Comparison of ENCODE assay signal across 2 cellular contexts in genomic region chr4:169765845-169766244, GRCh38.
TF ChIP-seq lines count a peak whose summit lies in the region.

No MANE protein-coding gene starts in this region.

TF ChIP-seq in GM23338, 12 proteins besides CTCF, POLR2A, EP300 and RAD21:
- no peak for TF ChIP-seq ZNF114 (CRISPR knock-in tag; IDR thresholded peaks at IDR 0.05)
- TF ChIP-seq EZH2 (IDR thresholded peaks at IDR 0.05; ENCODE audit: low read depth, unreplicated experiment) = no peak
- TF ChIP-seq, protein P1, sequence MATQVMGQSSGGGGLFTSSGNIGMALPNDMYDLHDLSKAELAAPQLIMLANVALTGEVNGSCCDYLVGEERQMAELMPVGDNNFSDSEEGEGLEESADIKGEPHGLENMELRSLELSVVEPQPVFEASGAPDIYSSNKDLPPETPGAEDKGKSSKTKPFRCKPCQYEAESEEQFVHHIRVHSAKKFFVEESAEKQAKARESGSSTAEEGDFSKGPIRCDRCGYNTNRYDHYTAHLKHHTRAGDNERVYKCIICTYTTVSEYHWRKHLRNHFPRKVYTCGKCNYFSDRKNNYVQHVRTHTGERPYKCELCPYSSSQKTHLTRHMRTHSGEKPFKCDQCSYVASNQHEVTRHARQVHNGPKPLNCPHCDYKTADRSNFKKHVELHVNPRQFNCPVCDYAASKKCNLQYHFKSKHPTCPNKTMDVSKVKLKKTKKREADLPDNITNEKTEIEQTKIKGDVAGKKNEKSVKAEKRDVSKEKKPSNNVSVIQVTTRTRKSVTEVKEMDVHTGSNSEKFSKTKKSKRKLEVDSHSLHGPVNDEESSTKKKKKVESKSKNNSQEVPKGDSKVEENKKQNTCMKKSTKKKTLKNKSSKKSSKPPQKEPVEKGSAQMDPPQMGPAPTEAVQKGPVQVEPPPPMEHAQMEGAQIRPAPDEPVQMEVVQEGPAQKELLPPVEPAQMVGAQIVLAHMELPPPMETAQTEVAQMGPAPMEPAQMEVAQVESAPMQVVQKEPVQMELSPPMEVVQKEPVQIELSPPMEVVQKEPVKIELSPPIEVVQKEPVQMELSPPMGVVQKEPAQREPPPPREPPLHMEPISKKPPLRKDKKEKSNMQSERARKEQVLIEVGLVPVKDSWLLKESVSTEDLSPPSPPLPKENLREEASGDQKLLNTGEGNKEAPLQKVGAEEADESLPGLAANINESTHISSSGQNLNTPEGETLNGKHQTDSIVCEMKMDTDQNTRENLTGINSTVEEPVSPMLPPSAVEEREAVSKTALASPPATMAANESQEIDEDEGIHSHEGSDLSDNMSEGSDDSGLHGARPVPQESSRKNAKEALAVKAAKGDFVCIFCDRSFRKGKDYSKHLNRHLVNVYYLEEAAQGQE (IDR thresholded peaks at IDR 0.05; ENCODE audit: unreplicated experiment) = no peak
- no peak for TF ChIP-seq STAT1 (IDR thresholded peaks at IDR 0.05; ENCODE audit: unreplicated experiment)
- TF ChIP-seq ETS1 (IDR thresholded peaks at IDR 0.05) = no peak

TF ChIP-seq in SK-N-SH, 30 proteins besides CTCF, POLR2A, EP300 and RAD21:
- TF ChIP-seq, protein P1 (IDR thresholded peaks at IDR 0.05; ENCODE audit: low read depth, low read length) = no peak
- no peak for TF ChIP-seq MEF2A (IDR thresholded peaks at IDR 0.05; ENCODE audit: borderline replicate concordance, low read depth)
- no peak for TF ChIP-seq GABPA (IDR thresholded peaks at IDR 0.05; ENCODE audit: low read depth)
- no peak for TF ChIP-seq SIN3A (IDR thresholded peaks at IDR 0.05; ENCODE audit: borderline replicate concordance, low read depth, low read length)
- TF ChIP-seq RXRA (IDR thresholded peaks at IDR 0.05; ENCODE audit: borderline replicate concordance, low read depth) = no peak
- TF ChIP-seq ZBTB33 (IDR thresholded peaks at IDR 0.05; ENCODE audit: borderline replicate concordance, low read depth) = no peak
- TF ChIP-seq IRF3 (IDR thresholded peaks at IDR 0.05; ENCODE audit: low read depth, low read length) = no peak
- TF ChIP-seq MXI1 (IDR thresholded peaks at IDR 0.05; ENCODE audit: low read depth, low read length) = peak; percentile 46; the same call in 1 of the 2 replicates
- peak; percentile 84 for TF ChIP-seq TCF12 (IDR thresholded peaks at IDR 0.05)
- TF ChIP-seq, protein P2, sequence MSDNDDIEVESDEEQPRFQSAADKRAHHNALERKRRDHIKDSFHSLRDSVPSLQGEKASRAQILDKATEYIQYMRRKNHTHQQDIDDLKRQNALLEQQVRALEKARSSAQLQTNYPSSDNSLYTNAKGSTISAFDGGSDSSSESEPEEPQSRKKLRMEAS (IDR thresholded peaks at IDR 0.05; ENCODE audit: low read depth) = no peak
- TF ChIP-seq EZH2phosphoT487 (IDR thresholded peaks at IDR 0.05; ENCODE audit: borderline replicate concordance, low read depth) = no peak
- no peak for TF ChIP-seq NFIC (IDR thresholded peaks at IDR 0.05; ENCODE audit: borderline replicate concordance)
- no peak for TF ChIP-seq FOXJ3 (CRISPR knock-in tag; IDR thresholded peaks at IDR 0.05)
- peak; percentile 32; the same call in 1 of the 2 replicates for TF ChIP-seq JUND (IDR thresholded peaks at IDR 0.05)
- TF ChIP-seq FOXM1 (IDR thresholded peaks at IDR 0.05; ENCODE audit: low read depth) = no peak
- no peak for TF ChIP-seq SMC3 (IDR thresholded peaks at IDR 0.05; ENCODE audit: low read depth, low read length)
- TF ChIP-seq GATA2 (CRISPR knock-in tag; IDR thresholded peaks at IDR 0.05) = peak; percentile 59
- TF ChIP-seq YY1 (IDR thresholded peaks at IDR 0.05; ENCODE audit: low read depth) = no peak
- peak; percentile 92 for TF ChIP-seq PBX3 (IDR thresholded peaks at IDR 0.05)
- no peak for TF ChIP-seq TAF1 (IDR thresholded peaks at IDR 0.05; ENCODE audit: borderline replicate concordance, low read depth, low read length)
- no peak for TF ChIP-seq RFX5 (IDR thresholded peaks at IDR 0.05; ENCODE audit: low read length)
- no peak for TF ChIP-seq NRF1 (IDR thresholded peaks at IDR 0.05; ENCODE audit: low read depth, low read length)
- TF ChIP-seq CHD2 (IDR thresholded peaks at IDR 0.05; ENCODE audit: low read length, partially characterized antibody) = peak; percentile 44
- TF ChIP-seq USF1 (IDR thresholded peaks at IDR 0.05; ENCODE audit: borderline replicate concordance, low read depth) = no peak
- TF ChIP-seq RCOR1 (IDR thresholded peaks at IDR 0.05; ENCODE audit: low read length) = peak; percentile 37; the same call in 1 of the 2 replicates
- TF ChIP-seq, protein P3, sequence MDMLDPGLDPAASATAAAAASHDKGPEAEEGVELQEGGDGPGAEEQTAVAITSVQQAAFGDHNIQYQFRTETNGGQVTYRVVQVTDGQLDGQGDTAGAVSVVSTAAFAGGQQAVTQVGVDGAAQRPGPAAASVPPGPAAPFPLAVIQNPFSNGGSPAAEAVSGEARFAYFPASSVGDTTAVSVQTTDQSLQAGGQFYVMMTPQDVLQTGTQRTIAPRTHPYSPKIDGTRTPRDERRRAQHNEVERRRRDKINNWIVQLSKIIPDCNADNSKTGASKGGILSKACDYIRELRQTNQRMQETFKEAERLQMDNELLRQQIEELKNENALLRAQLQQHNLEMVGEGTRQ (IDR thresholded peaks at IDR 0.05; ENCODE audit: borderline replicate concordance, low read depth, low read length) = no peak
- TF ChIP-seq POLR2AphosphoS5 (IDR thresholded peaks at IDR 0.05; ENCODE audit: low read depth, low read length) = peak; percentile 77; the same call in 1 of the 2 replicates
- no peak for TF ChIP-seq FOSL2 (IDR thresholded peaks at IDR 0.05; ENCODE audit: borderline replicate concordance, low read depth)
- no peak for TF ChIP-seq ELF1 (IDR thresholded peaks at IDR 0.05)
- no peak for TF ChIP-seq TEAD4 (IDR thresholded peaks at IDR 0.05; ENCODE audit: borderline replicate concordance, insufficient read depth)
TF ChIP-seq in SK-N-SH: peak in this region for 8.
